ENCODE assay signal across 10 cellular contexts in genomic region chr6:170269873-170270541, GRCh38. TPM values are rescaled to one million over a fixed set of nuclear protein-coding genes. Genes with fewer than 3 reads are reported as not detected.
DNase-seq lines count a peak whose midpoint lies in the region; ATAC-seq and TF ChIP-seq lines count a peak whose summit lies in the region.
"Had no signal": no experiment of that assay in that cellular context is flagged by ENCODE, and none has a peak within 500 bp of the region (broad histone marks: within the 10 kb centered on the region; RNA-seq: fewer than 3 reads in every experiment).

No MANE protein-coding gene starts in this region.

- intact Hi-C loops in sciatic nerve (cut with DNase I): no loop called here

- peaks cover 4% of the 10 kb centered on the region for H3K36me3 Mint-ChIP-seq in activated naive CD4-positive, alpha-beta T cell treated with anti-CD3 and anti-CD28 coated beads, Interleukin-2, amount 50 U/mL, for 24 hours
- H3K36me3 Mint-ChIP-seq in activated naive CD4-positive, alpha-beta T cell treated with anti-CD3 and anti-CD28 coated beads, Interleukin-2, amount 50 U/mL, for 72 hours: peaks cover 7 to 19% of the 10 kb centered on the region in 2 donors
- H3K36me3 Mint-ChIP-seq in mesothelial cell of epicardium (no peaks in the 10 kb centered on the region), type B pancreatic cell (no peaks in the 10 kb centered on the region)

- H3K4me3 ChIP-seq in RWPE2 (ENCODE audit: severe bottlenecking): no peak overlapping the region

- no peak overlapping the region for H3K4me3 Mint-ChIP-seq in activated naive CD4-positive, alpha-beta T cell treated with anti-CD3 and anti-CD28 coated beads, Interleukin-2, amount 50 U/mL, for 24 hours
- peak overlapping the region; percentile 4 for H3K4me3 Mint-ChIP-seq in mesothelial cell of epicardium
- peak overlapping the region; percentile 47 for H3K4me3 Mint-ChIP-seq in type B pancreatic cell

- no peaks in the 10 kb centered on the region for H3K27me3 ChIP-seq in RWPE2 (ENCODE audit: insufficient read depth, poor library complexity, severe bottlenecking)
- H3K27me3 ChIP-seq: BE2C had no signal

- DNase-seq in activated naive CD4-positive, alpha-beta T cell treated with anti-CD3 and anti-CD28 coated beads, Interleukin-2, amount 50 U/mL, for 72 hours (ENCODE audit: low spot score in 2 of 2): no peak
- DNase-seq in RWPE2 (ENCODE audit: low spot score) (peak; percentile 32), mesothelial cell of epicardium (ENCODE audit: low spot score in 2 of 2, unreplicated experiment in 2 of 2) (no peak), type B pancreatic cell (ENCODE audit: extremely low spot score, unreplicated experiment) (no peak), sciatic nerve (ENCODE audit: low spot score) (no peak)
- DNase-seq: activated CD4-positive, alpha-beta T cell treated with anti-CD3 and anti-CD28 coated beads, Interleukin-2, amount 50 U/mL, for 1 hour; BE2C had no signal

- no peaks in the 10 kb centered on the region for H3K27me3 Mint-ChIP-seq in activated naive CD4-positive, alpha-beta T cell treated with anti-CD3 and anti-CD28 coated beads, Interleukin-2, amount 50 U/mL, for 24 hours
- H3K27me3 Mint-ChIP-seq in mesothelial cell of epicardium (ENCODE audit: low read depth) (peaks cover 3% of the 10 kb centered on the region), type B pancreatic cell (peaks cover 6% of the 10 kb centered on the region)

- TF ChIP-seq CTCF in RWPE2 (IDR thresholded peaks at IDR 0.05; ENCODE audit: poor library complexity, severe bottlenecking): no peak
- TF ChIP-seq CTCF in mesothelial cell of epicardium (IDR thresholded peaks at IDR 0.05; ENCODE audit: unreplicated experiment): no peak
- no peak for TF ChIP-seq CTCF in type B pancreatic cell (conservative IDR thresholded peaks at IDR 0.05)

- no peak overlapping the region for H3K27ac ChIP-seq in RWPE2 (ENCODE audit: poor library complexity, severe bottlenecking)

- no peaks in the 10 kb centered on the region for H3K36me3 ChIP-seq in RWPE2 (ENCODE audit: low read depth)
- H3K36me3 ChIP-seq: BE2C had no signal

- no peaks in the 10 kb centered on the region for H3K9me3 ChIP-seq in RWPE2 (ENCODE audit: severe bottlenecking)
- H3K9me3 ChIP-seq: BE2C had no signal

- H3K4me1 ChIP-seq in RWPE2 (ENCODE audit: insufficient read depth, poor library complexity, severe bottlenecking): no peaks in the 10 kb centered on the region
- H3K4me1 ChIP-seq: BE2C had no signal

- peak overlapping the region; percentile 30 for H3K27ac Mint-ChIP-seq in activated naive CD4-positive, alpha-beta T cell treated with anti-CD3 and anti-CD28 coated beads, Interleukin-2, amount 50 U/mL, for 24 hours
- no peak overlapping the region for H3K27ac Mint-ChIP-seq in activated naive CD4-positive, alpha-beta T cell treated with anti-CD3 and anti-CD28 coated beads, Interleukin-2, amount 50 U/mL, for 72 hours
- H3K27ac Mint-ChIP-seq in mesothelial cell of epicardium (peak overlapping the region; percentile 71), type B pancreatic cell (peak overlapping the region; percentile 89)

- H3K9me3 Mint-ChIP-seq in activated naive CD4-positive, alpha-beta T cell treated with anti-CD3 and anti-CD28 coated beads, Interleukin-2, amount 50 U/mL, for 24 hours: no peaks in the 10 kb centered on the region
- peaks cover 0 to 4% of the 10 kb centered on the region in 2 donors for H3K9me3 Mint-ChIP-seq in activated naive CD4-positive, alpha-beta T cell treated with anti-CD3 and anti-CD28 coated beads, Interleukin-2, amount 50 U/mL, for 72 hours
- no peaks in the 10 kb centered on the region for H3K9me3 Mint-ChIP-seq in mesothelial cell of epicardium
- H3K9me3 Mint-ChIP-seq in type B pancreatic cell: no peaks in the 10 kb centered on the region

- no peak for ATAC-seq in activated naive CD4-positive, alpha-beta T cell treated with anti-CD3 and anti-CD28 coated beads, Interleukin-2, amount 50 U/mL, for 72 hours
- no peak for ATAC-seq in RWPE2 (ENCODE audit: low read depth)
- no peak for ATAC-seq in sciatic nerve
- ATAC-seq in activated CD4-positive, CD25-positive, alpha-beta regulatory T cell treated with anti-CD3 and anti-CD28 coated beads, Interleukin-2, amount 50 U/mL, for 24 hours: no peak
- ATAC-seq in HG02852 (IDR thresholded peaks at IDR 0.05; ENCODE audit: unreplicated experiment): no peak

- H3K4me1 Mint-ChIP-seq in activated naive CD4-positive, alpha-beta T cell treated with anti-CD3 and anti-CD28 coated beads, Interleukin-2, amount 50 U/mL, for 24 hours: peaks cover 27% of the 10 kb centered on the region
- H3K4me1 Mint-ChIP-seq in mesothelial cell of epicardium (peaks cover 24% of the 10 kb centered on the region), type B pancreatic cell (ENCODE audit: unreplicated experiment) (peaks cover 34% of the 10 kb centered on the region)

RNA-seq across cellular contexts. Expression of gene DLL1, which starts 20.9 kb away (rescaled TPM):
- total RNA-seq in activated naive CD4-positive, alpha-beta T cell treated with anti-CD3 and anti-CD28 coated beads, Interleukin-2, amount 50 U/mL, for 72 hours: 1 to 10 TPM; 1.1 to 2.6 TPM
- 2.6 to 4.8 TPM (median 3.6 TPM) in 3 replicates for total RNA-seq in mesothelial cell of epicardium
- 4.2 and 11.7 TPM in 2 replicates for total RNA-seq in type B pancreatic cell (ENCODE audit: low replicate concordance)
- 15.4 TPM for total RNA-seq in sciatic nerve

RNA-seq across cellular contexts. Expression of gene FAM120B, which starts 36.6 kb away (rescaled TPM):
- total RNA-seq in activated naive CD4-positive, alpha-beta T cell treated with anti-CD3 and anti-CD28 coated beads, Interleukin-2, amount 50 U/mL, for 72 hours: 10 to 100 TPM; 14.1 to 25.9 TPM
- total RNA-seq in mesothelial cell of epicardium (43.3 to 44.6 TPM (median 44.1 TPM) in 3 replicates), type B pancreatic cell (ENCODE audit: low replicate concordance) (37.7 and 40.5 TPM in 2 replicates), sciatic nerve (36.5 TPM)

Comparison
In these comparisons a context has a peak if more than half of its experiments do, and no peak if none do; other contexts are left out.
1. H3K27ac Mint-ChIP-seq: peak in activated naive CD4-positive, alpha-beta T cell treated with anti-CD3 and anti-CD28 coated beads, Interleukin-2, amount 50 U/mL, for 24 hours (single experiment), mesothelial cell of epicardium (single experiment) and type B pancreatic cell (single experiment); none in activated naive CD4-positive, alpha-beta T cell treated with anti-CD3 and anti-CD28 coated beads, Interleukin-2, amount 50 U/mL, for 72 hours (0 of 2).